17 cellular contexts compared by ENCODE assay signal in genomic region chr2:152486737-152487063, GRCh38.
DNase-seq lines count a peak whose midpoint lies in the region; ATAC-seq and TF ChIP-seq lines count a peak whose summit lies in the region.
"Had no signal": no experiment of that assay in that cellular context is flagged by ENCODE, and none has a peak within 500 bp of the region (broad histone marks: within the 10 kb centered on the region; RNA-seq: fewer than 3 reads in every experiment).

No MANE protein-coding gene starts in this region.

- no peaks in the 10 kb centered on the region for H3K36me3 ChIP-seq in left lung

- no peaks in the 10 kb centered on the region for H3K9me3 ChIP-seq in left lung

- H3K4me3 ChIP-seq in left lung: no peak overlapping the region

- peaks cover 42% of the 10 kb centered on the region for H3K4me1 Mint-ChIP-seq in progenitor cell of endocrine pancreas (ENCODE audit: low read depth)

- H3K27ac ChIP-seq in angular gyrus (ENCODE audit: low read depth, low read length): peak overlapping the region; percentile 58
- H3K27ac ChIP-seq in left lung: peak overlapping the region; percentile 67 to 71

- H3K27me3 ChIP-seq in left lung: no peaks in the 10 kb centered on the region

- peaks cover 4% of the 10 kb centered on the region for H3K9me3 Mint-ChIP-seq in progenitor cell of endocrine pancreas (ENCODE audit: low read depth)
- H3K9me3 Mint-ChIP-seq: endodermal cell, HFFc6 had no signal

- no peak for TF ChIP-seq CTCF in left lung (IDR thresholded peaks at IDR 0.05)
- no peak for TF ChIP-seq CTCF in progenitor cell of endocrine pancreas (IDR thresholded peaks at IDR 0.05; ENCODE audit: unreplicated experiment)

- no peaks in the 10 kb centered on the region for H3K36me3 Mint-ChIP-seq in progenitor cell of endocrine pancreas (ENCODE audit: insufficient read depth)

- DNase-seq in left lung (no peak), progenitor cell of endocrine pancreas (ENCODE audit: low spot score, unreplicated experiment) (no peak), SKM-1 (lab: John Stamatoyannopoulos, UW; ENCODE audit: unreplicated experiment) (no peak), NCI-H1048 (lab: John Stamatoyannopoulos, UW) (no peak), COLO829 (ENCODE audit: low spot score) (no peak), NCI-H524 (lab: John Stamatoyannopoulos, UW) (no peak)
- DNase-seq: activated CD4-positive, alpha-beta T cell treated with anti-CD3 and anti-CD28 coated beads for 1 hour; activated naive CD4-positive, alpha-beta T cell treated with anti-CD3 and anti-CD28 coated beads, Interleukin-2, amount 50 U/mL, for 16 hours; DMS 273 treated with DMSO at 0.1 percent for 48 hours; endodermal cell; HFFc6; NCI-H1417 treated with DMSO at 0.1 percent for 48 hours; NCI-H526; right cardiac atrium; SW 1271 had no signal

- no peak for ATAC-seq in left lung

- intact Hi-C loops in left lung (cut with DNase I): no loop called here

- peaks cover 13 to 30% of the 10 kb centered on the region in 2 donors for H3K4me1 ChIP-seq in left lung

- peak overlapping the region; percentile 81 for H3K27ac Mint-ChIP-seq in progenitor cell of endocrine pancreas
- H3K27ac Mint-ChIP-seq: B cell, endodermal cell, HFFc6 had no signal

- H3K27me3 Mint-ChIP-seq in progenitor cell of endocrine pancreas: no peaks in the 10 kb centered on the region
- H3K27me3 Mint-ChIP-seq: B cell had no signal

- no peak overlapping the region for H3K4me3 Mint-ChIP-seq in progenitor cell of endocrine pancreas (ENCODE audit: low read depth)
- H3K4me3 Mint-ChIP-seq: B cell, endodermal cell, HFFc6 had no signal
